ENCODE assay signal across 20 cellular contexts in genomic region chr6:167957626-167958025, GRCh38. TPM values are rescaled to one million over a fixed set of nuclear protein-coding genes. Genes with fewer than 3 reads are reported as not detected.
DNase-seq lines count a peak whose midpoint lies in the region; ATAC-seq and TF ChIP-seq lines count a peak whose summit lies in the region.
"Had no signal": no experiment of that assay in that cellular context is flagged by ENCODE, and none has a peak within 500 bp of the region (broad histone marks: within the 10 kb centered on the region; RNA-seq: fewer than 3 reads in every experiment).

No MANE protein-coding gene starts in this region.

- H2AFZ ChIP-seq in mesenchymal stem cell (ENCODE audit: low read depth, low read length) = no peak overlapping the region
- H2AFZ ChIP-seq: GM23248 had no signal

- no peaks in the 10 kb centered on the region for H3K9me3 Mint-ChIP-seq in MCF 10A (ENCODE audit: unreplicated experiment)

- 97% methylated on average over 6 of the region's 6 CpGs for WGBS in mesenchymal stem cell
- WGBS in body of pancreas, 2 donors = 89 to 95% methylated on average over 5 to 6 of the region's 6 CpGs

- H3K4me1 ChIP-seq in breast epithelium (no peaks in the 10 kb centered on the region), mesenchymal stem cell (ENCODE audit: control insufficient read depth, insufficient read depth, low read depth, low read length) (peaks cover 17% of the 10 kb centered on the region), body of pancreas (peaks cover 43% of the 10 kb centered on the region)

- H3K4me3 Mint-ChIP-seq in MCF 10A (ENCODE audit: unreplicated experiment) = no peak overlapping the region

- H2BK15ac ChIP-seq in mesenchymal stem cell (ENCODE audit: low read depth, poor library complexity, severe bottlenecking) = no peak overlapping the region

- BruUV-seq in MCF 10A (replicated peaks; lab: Mats Ljungman, UMichigan) = no TSS peak

- H3K9me3 ChIP-seq in breast epithelium = no peaks in the 10 kb centered on the region
- no peaks in the 10 kb centered on the region for H3K9me3 ChIP-seq in mesenchymal stem cell (ENCODE audit: control insufficient read depth, low read length)
- H3K9me3 ChIP-seq in body of pancreas = no peaks in the 10 kb centered on the region
- H3K9me3 ChIP-seq: Caco-2 had no signal

- H4K91ac ChIP-seq in mesenchymal stem cell (ENCODE audit: low read length) = no peak overlapping the region

- no peak overlapping the region for H2BK5ac ChIP-seq in mesenchymal stem cell (ENCODE audit: low read depth, low read length, poor library complexity, severe bottlenecking)

- peak overlapping the region; percentile 69 for H2AK5ac ChIP-seq in mesenchymal stem cell (ENCODE audit: low read length, severe bottlenecking)

- no peak overlapping the region for H3K4ac ChIP-seq in mesenchymal stem cell (ENCODE audit: low read depth in 1 of 2, low read length in 2 of 2)

- no peak overlapping the region for H2BK120ac ChIP-seq in mesenchymal stem cell (ENCODE audit: low read depth, low read length)

- TF ChIP-seq CTCF in MCF 10A (IDR thresholded peaks at IDR 0.05; ENCODE audit: unreplicated experiment) (no peak), breast epithelium (IDR thresholded peaks at IDR 0.05) (no peak), epithelial cell of esophagus (IDR thresholded peaks at IDR 0.05; ENCODE audit: insufficient read depth, low read depth, low read length, missing control alignments) (no peak), body of pancreas (IDR thresholded peaks at IDR 0.05) (no peak)

- intact Hi-C loops in MCF 10A (cut with micrococcal nuclease) (no loop called here), breast epithelium (cut with DNase I; ENCODE audit: low total_unique reads) (no loop called here), body of pancreas (cut with DNase I) (no loop called here)

- H3K27me3 ChIP-seq in breast epithelium (no peaks in the 10 kb centered on the region), mesenchymal stem cell (ENCODE audit: control insufficient read depth in 1 of 2, insufficient read depth in 1 of 2, low read length in 2 of 2) (no peaks in the 10 kb centered on the region), body of pancreas (no peaks in the 10 kb centered on the region)

- peaks cover 39% of the 10 kb centered on the region for H3K36me3 Mint-ChIP-seq in MCF 10A (ENCODE audit: insufficient read depth, unreplicated experiment)

- no peak overlapping the region for H3K18ac ChIP-seq in mesenchymal stem cell (ENCODE audit: low read depth in 1 of 2, low read length in 2 of 2)

- no peak overlapping the region for H3K14ac ChIP-seq in mesenchymal stem cell (ENCODE audit: low read length in 2 of 2)

- H3K36me3 ChIP-seq in breast epithelium (peaks cover 2% of the 10 kb centered on the region), mesenchymal stem cell (ENCODE audit: control insufficient read depth in 1 of 2, insufficient read depth in 2 of 2, low read depth in 1 of 2, low read length in 2 of 2) (peaks cover 6 to 8% of the 10 kb centered on the region in 2 experiments), body of pancreas (replicated peaks in 1 of 2; ENCODE audit: insufficient read depth in 1 of 2, low read depth in 2 of 2) (peaks cover 0 to 2% of the 10 kb centered on the region in 2 donors)

- no peak overlapping the region for H3K27ac ChIP-seq in breast epithelium
- no peak overlapping the region for H3K27ac ChIP-seq in mesenchymal stem cell (ENCODE audit: low read length, poor library complexity, severe bottlenecking)
- H3K27ac ChIP-seq in body of pancreas = no peak overlapping the region
- H3K27ac ChIP-seq: 22Rv1, GM23248 had no signal

- peaks cover 24% of the 10 kb centered on the region for H3K79me1 ChIP-seq in mesenchymal stem cell (replicated peaks; ENCODE audit: low read length, poor library complexity, severe bottlenecking)

- TF ChIP-seq POLR2A in breast epithelium (IDR thresholded peaks at IDR 0.05) (no peak), body of pancreas (IDR thresholded peaks at IDR 0.05) (no peak)

- H4K8ac ChIP-seq in mesenchymal stem cell (ENCODE audit: low read length) = no peak overlapping the region

- H3K4me3 ChIP-seq in breast epithelium (no peak overlapping the region), epithelial cell of esophagus (ENCODE audit: low read length) (no peak overlapping the region), mesenchymal stem cell (ENCODE audit: insufficient read depth in 1 of 2, low read depth in 1 of 2, low read length in 2 of 2) (no peak overlapping the region), body of pancreas (no peak overlapping the region)
- H3K4me3 ChIP-seq: GM12878, GM23248 had no signal

- H3K27ac Mint-ChIP-seq in MCF 10A (ENCODE audit: low read depth, unreplicated experiment) = peak overlapping the region; percentile 77

- ATAC-seq in GM19467 (IDR thresholded peaks at IDR 0.05; ENCODE audit: unreplicated experiment) = no peak
- ATAC-seq in body of pancreas = no peak
- ATAC-seq: GM12878 had no signal

- no peaks in the 10 kb centered on the region for H3K27me3 Mint-ChIP-seq in MCF 10A (ENCODE audit: insufficient read depth, unreplicated experiment)

- POLR2A ChIA-PET in MCF 10A (lab: Yijun Ruan, JAX) = no interaction called here

- no peak overlapping the region for H3K4me2 ChIP-seq in mesenchymal stem cell (ENCODE audit: low read length, poor library complexity, severe bottlenecking)

- CTCF ChIA-PET in MCF 10A (lab: Yijun Ruan, JAX) = interaction anchor here (0.6 kb wide), 1 partner anchor 349 kb away, joined by 3 read pairs; no protein-coding TSS in a partner anchor

- peaks cover 15% of the 10 kb centered on the region for H3K4me1 Mint-ChIP-seq in MCF 10A (ENCODE audit: insufficient read depth, unreplicated experiment)

- H3K9ac ChIP-seq in mesenchymal stem cell (ENCODE audit: low read length) = no peak overlapping the region
- H3K9ac ChIP-seq: GM23248 had no signal

- peak overlapping the region in 1 of 2 experiments; percentile 47 for H2BK12ac ChIP-seq in mesenchymal stem cell (ENCODE audit: low read length in 2 of 2)

- in situ Hi-C loops in KBM-7 (cut with MboI; ENCODE audit: low pct_unique_long_range_greater_than_20kb, low sequenced_read_pairs) = no loop called here

- no peak overlapping the region for H3K23ac ChIP-seq in mesenchymal stem cell (ENCODE audit: low read length in 2 of 2)

- DNase-seq in MCF 10A (ENCODE audit: unreplicated experiment) = peak; percentile 6
- DNase-seq in breast epithelium (ENCODE audit: low spot score in 2 of 2) = no peak
- DNase-seq in epithelial cell of esophagus (ENCODE audit: low read depth) = peak; percentile 78
- DNase-seq in mesenchymal stem cell = no peak
- DNase-seq in midbrain (lab: John Stamatoyannopoulos, UW) = no peak
- DNase-seq in body of pancreas = no peak
- DNase-seq in KBM-7 = no peak
- DNase-seq: Caco-2, DMS53, KG1, NCI-H1092, NCI-H187, NCI-H2171, SIG-M5 had no signal

RNA-seq across cellular contexts. Expression of gene KIF25, which starts 39.8 kb away (rescaled TPM):
- total RNA-seq in MCF 10A (2022) (not detected in 2 replicates), breast epithelium (under 1 TPM in 1 of 3 donors, not detected in 2; 0.66 TPM), body of pancreas (1 to 10 TPM in 1 of 2 donors, not detected in 1; 1.8 TPM)
- 0.40 TPM for polyA plus RNA-seq in mesenchymal stem cell (2013, experiment 1 of 2)
- polyA plus RNA-seq in mesenchymal stem cell (2013, experiment 2 of 2) = 0.63 TPM
- total RNA-seq: Caco-2, GM12878, GM23248, M059J, NCI-H460 had no signal
- polyA plus RNA-seq: GM12878, GM23248 had no signal

Comparison
In these comparisons a context has a peak if more than half of its experiments do, and no peak if none do; other contexts are left out.
1. DNase-seq: peak in MCF 10A (single experiment) and epithelial cell of esophagus (single experiment); none in breast epithelium (0 of 2), mesenchymal stem cell (single experiment), midbrain (single experiment), body of pancreas (0 of 4) and KBM-7 (single experiment).